ENCODE assay signal across 11 cellular contexts in the genomic region with DNA sequence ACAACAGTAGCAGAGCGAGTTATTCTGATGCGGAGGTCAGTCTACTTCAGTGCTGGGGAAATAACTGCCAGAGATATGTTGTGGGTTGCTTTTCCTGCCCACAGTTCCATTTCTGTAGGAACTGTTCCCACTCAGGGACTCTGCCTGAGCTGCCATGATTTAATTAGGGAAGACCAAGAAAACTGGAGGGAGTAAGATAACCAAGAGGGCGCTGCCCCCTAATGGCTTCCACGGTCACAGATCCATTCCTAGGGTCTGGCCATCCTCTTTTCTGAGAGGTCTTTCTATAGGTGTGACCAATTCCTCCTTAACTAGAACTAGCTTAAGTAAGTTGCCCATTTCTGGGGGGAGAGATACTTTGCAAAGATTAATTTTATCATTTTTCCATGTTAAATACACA.
A peak's percentile ranks its signal among the peaks of the same experiment; 100 is the strongest.
DNase-seq lines count a peak whose midpoint lies in the region; ATAC-seq and TF ChIP-seq lines count a peak whose summit lies in the region.
"Had no signal": no experiment of that assay in that cellular context is flagged by ENCODE, and none has a peak within 500 bp of the region (broad histone marks: within the 10 kb centered on the region; RNA-seq: fewer than 3 reads in every experiment).

No MANE protein-coding gene starts in this region.

- H3K9me3 ChIP-seq in HEK293 (ENCODE audit: control insufficient read depth, insufficient read depth, low read depth, low read length) = no peaks in the 10 kb centered on the region
- H3K9me3 ChIP-seq: right atrium auricular region had no signal

- H3K27ac Mint-ChIP-seq in glutamatergic neuron (ENCODE audit: unreplicated experiment) (no peak overlapping the region), CD14-positive monocyte (no peak overlapping the region)
- H3K27ac Mint-ChIP-seq: activated B cell treated with CpG ODN at 0.5 μM for 24 hours; effector memory CD8-positive, alpha-beta T cell had no signal

- peak; percentile 59 for TF ChIP-seq CTCF in AG09309 (IDR thresholded peaks at IDR 0.05; ENCODE audit: control insufficient read depth, insufficient read depth, low read depth, low read length, missing control alignments)
- 0 out of 2 replicates have a peak, but pooled peaks have one; percentile 10 for TF ChIP-seq CTCF in HEK293 (tag by site-specific recombination; IDR thresholded peaks at IDR 0.05)
- TF ChIP-seq CTCF in glutamatergic neuron (IDR thresholded peaks at IDR 0.05; ENCODE audit: partially characterized antibody, unreplicated experiment) = no peak
- no peak for TF ChIP-seq CTCF in CD14-positive monocyte (IDR thresholded peaks at IDR 0.05)

- H3K4me1 Mint-ChIP-seq in glutamatergic neuron (ENCODE audit: low read depth, unreplicated experiment) (peaks cover 13% of the 10 kb centered on the region), CD14-positive monocyte (peaks cover 4% of the 10 kb centered on the region)
- H3K4me1 Mint-ChIP-seq: activated B cell treated with CpG ODN at 0.5 μM for 24 hours had no signal

- POLR2A ChIA-PET in HEK293 (lab: Yijun Ruan, JAX) = no interaction called here

- no peaks in the 10 kb centered on the region for H3K9me3 Mint-ChIP-seq in glutamatergic neuron (ENCODE audit: unreplicated experiment)
- H3K9me3 Mint-ChIP-seq in CD14-positive monocyte = no peaks in the 10 kb centered on the region
- H3K9me3 Mint-ChIP-seq: activated B cell treated with CpG ODN at 0.5 μM for 24 hours; effector memory CD8-positive, alpha-beta T cell had no signal

- H3K4me3 Mint-ChIP-seq in glutamatergic neuron (ENCODE audit: unreplicated experiment) = no peak overlapping the region
- H3K4me3 Mint-ChIP-seq in CD14-positive monocyte = no peak overlapping the region
- H3K4me3 Mint-ChIP-seq: activated B cell treated with CpG ODN at 0.5 μM for 24 hours; effector memory CD8-positive, alpha-beta T cell had no signal

- H3K27me3 Mint-ChIP-seq in glutamatergic neuron (ENCODE audit: unreplicated experiment) (no peaks in the 10 kb centered on the region), CD14-positive monocyte (ENCODE audit: low read depth in 3 of 3) (peaks cover 0 to 2% (median under 1%) of the 10 kb centered on the region in 3 donors)
- H3K27me3 Mint-ChIP-seq: effector memory CD8-positive, alpha-beta T cell had no signal

- CTCF ChIA-PET in HEK293 (lab: Yijun Ruan, JAX) = interaction anchor here (0.6 to 5.4 kb wide), 17 partner anchors 10 to 511 kb away, joined by 3 to 164 read pairs (median 4); partner anchors contain the start of gene FXN

- ATAC-seq in HG03442 (IDR thresholded peaks at IDR 0.05; ENCODE audit: unreplicated experiment) (no peak), GM21390 (IDR thresholded peaks at IDR 0.05; ENCODE audit: unreplicated experiment) (no peak)
- ATAC-seq: effector memory CD8-positive, alpha-beta T cell had no signal

- H3K36me3 Mint-ChIP-seq in glutamatergic neuron (ENCODE audit: unreplicated experiment) = no peaks in the 10 kb centered on the region
- H3K36me3 Mint-ChIP-seq in CD14-positive monocyte = no peaks in the 10 kb centered on the region

- intact Hi-C loops in CD14-positive monocyte (cut with micrococcal nuclease) = no loop called here

- DNase-seq in AG09309 (ENCODE audit: low read depth) (no peak), RKO (ENCODE audit: low spot score) (peak; percentile 10), glutamatergic neuron (peak; percentile 46), CD14-positive monocyte (ENCODE audit: low spot score) (no peak), SIG-M5 (lab: John Stamatoyannopoulos, UW) (no peak)
- DNase-seq: activated B cell treated with CpG ODN at 0.5 μM for 24 hours; effector memory CD8-positive, alpha-beta T cell had no signal

- no peaks in the 10 kb centered on the region for H3K36me3 ChIP-seq in HEK293 (ENCODE audit: control insufficient read depth in 2 of 2, insufficient read depth in 1 of 2, low read length in 2 of 2)
- H3K36me3 ChIP-seq: right atrium auricular region had no signal

- H3K4me3 ChIP-seq in AG09309 (ENCODE audit: control insufficient read depth, low read depth, low read length) (no peak overlapping the region), HEK293 (ENCODE audit: low read depth, low read length) (no peak overlapping the region)
- H3K4me3 ChIP-seq: right atrium auricular region had no signal

- H3K4me1 ChIP-seq in HEK293 (ENCODE audit: control insufficient read depth, insufficient read depth, low read length) = no peaks in the 10 kb centered on the region
- H3K4me1 ChIP-seq: right atrium auricular region had no signal

- no peak overlapping the region for H3K27ac ChIP-seq in HEK293 (ENCODE audit: extremely low read depth, low read depth, low read length)
- H3K27ac ChIP-seq: right atrium auricular region had no signal

TF ChIP-seq in HEK293, 187 proteins besides CTCF, POLR2A, EP300 and RAD21:
- peak; percentile 53 for TF ChIP-seq ZNF654 (tag by site-specific recombination; IDR thresholded peaks at IDR 0.05; ENCODE audit: low read depth)
- TF ChIP-seq, protein P1, sequence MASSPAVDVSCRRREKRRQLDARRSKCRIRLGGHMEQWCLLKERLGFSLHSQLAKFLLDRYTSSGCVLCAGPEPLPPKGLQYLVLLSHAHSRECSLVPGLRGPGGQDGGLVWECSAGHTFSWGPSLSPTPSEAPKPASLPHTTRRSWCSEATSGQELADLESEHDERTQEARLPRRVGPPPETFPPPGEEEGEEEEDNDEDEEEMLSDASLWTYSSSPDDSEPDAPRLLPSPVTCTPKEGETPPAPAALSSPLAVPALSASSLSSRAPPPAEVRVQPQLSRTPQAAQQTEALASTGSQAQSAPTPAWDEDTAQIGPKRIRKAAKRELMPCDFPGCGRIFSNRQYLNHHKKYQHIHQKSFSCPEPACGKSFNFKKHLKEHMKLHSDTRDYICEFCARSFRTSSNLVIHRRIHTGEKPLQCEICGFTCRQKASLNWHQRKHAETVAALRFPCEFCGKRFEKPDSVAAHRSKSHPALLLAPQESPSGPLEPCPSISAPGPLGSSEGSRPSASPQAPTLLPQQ (tag by site-specific recombination; IDR thresholded peaks at IDR 0.05) = no peak
- peak; percentile 18; the same call in 1 of the 2 replicates for TF ChIP-seq ZFHX2 (tag by site-specific recombination; conservative IDR thresholded peaks at IDR 0.05)

Comparison
In these comparisons a context has a peak if more than half of its experiments do, and no peak if none do; other contexts are left out.
1. DNase-seq: peak in RKO (single experiment) and glutamatergic neuron (single experiment); none in AG09309 (single experiment), CD14-positive monocyte (single experiment) and SIG-M5 (single experiment).
2. CTCF ChIP-seq: peak in AG09309 (single experiment) and HEK293 (single experiment); none in glutamatergic neuron (single experiment) and CD14-positive monocyte (single experiment).